21 cellular contexts compared by ENCODE assay signal in the genomic region with DNA sequence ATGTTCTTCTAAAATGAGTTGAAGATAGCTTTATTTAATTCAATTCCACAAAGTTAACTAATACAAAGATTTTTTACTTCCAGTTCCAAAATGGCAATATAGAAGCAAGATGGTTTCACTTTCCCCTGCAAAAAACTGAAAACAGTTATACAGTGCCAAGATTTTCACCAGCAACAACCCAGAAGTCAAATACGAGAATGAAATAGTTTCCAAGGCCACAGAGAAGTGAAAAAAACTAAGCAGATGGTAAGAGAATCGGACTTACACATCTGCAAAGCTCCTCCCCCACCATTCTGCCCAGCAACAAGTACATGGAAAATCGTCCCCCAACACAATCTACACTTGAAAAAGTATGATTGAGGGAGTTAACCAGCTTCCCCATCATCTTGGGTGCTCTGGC. TPM values are rescaled to one million over a fixed set of nuclear protein-coding genes. Genes with fewer than 3 reads are reported as not detected.
"Had no signal": no experiment of that assay in that cellular context is flagged by ENCODE, and none has a peak within 500 bp of the region (broad histone marks: within the 10 kb centered on the region; RNA-seq: fewer than 3 reads in every experiment).

No MANE protein-coding gene starts in this region.

- DNase-seq: activated CD4-positive, alpha-beta T cell treated with anti-CD3 and anti-CD28 coated beads, Interleukin-2, amount 10 ng/mL, durations not matched to agents 7 days and 5 days; activated CD4-positive, CD25-positive, alpha-beta regulatory T cell; activated T-cell treated with anti-CD3 and anti-CD28 coated beads for 4 hours; amygdala; cerebellar nuclear complex; dermis blood vessel endothelial cell; erythroblast; foreskin melanocyte; head of caudate nucleus; nephron progenitor cell; sigmoid colon; stimulated activated CD4-positive, alpha-beta T cell treated with anti-CD3 and anti-CD28 coated beads, Interleukin-15, amount 100 ng/mL, for 24 hours; stimulated activated CD4-positive, alpha-beta T cell treated with anti-CD3 and anti-CD28 coated beads, Interleukin-4, amount 100 ng/mL, for 4 hours; stimulated activated naive CD8-positive, alpha-beta T cell treated with anti-CD3 and anti-CD28 coated beads, Interleukin-15, amount 100 ng/mL, for 72 hours; T-helper 2 cell; testis had no signal

- H3K27me3 ChIP-seq: sigmoid colon, testis had no signal

- H3K27ac ChIP-seq: sigmoid colon, testis had no signal

- H3K4me3 ChIP-seq: sigmoid colon, testis had no signal

- H3K4me1 ChIP-seq: sigmoid colon, testis had no signal

- H3K9me3 ChIP-seq: sigmoid colon, testis had no signal

- H3K36me3 ChIP-seq: sigmoid colon had no signal

- ATAC-seq: stimulated activated naive CD8-positive, alpha-beta T cell treated with anti-CD3 and anti-CD28 coated beads, Interleukin-15, amount 100 ng/mL, for 72 hours had no signal

RNA-seq across cellular contexts. Expression of a gene that starts 30.3 kb away (rescaled TPM):
- total RNA-seq: dermis blood vessel endothelial cell, lung microvascular endothelial cell, pulmonary artery endothelial cell had no signal

RNA-seq across cellular contexts. Expression of a gene that starts 34.5 kb away (rescaled TPM):
- total RNA-seq: activated CD4-positive, alpha-beta T cell treated with anti-CD3 and anti-CD28 coated beads, Interleukin-2, amount 10 ng/mL, durations not matched to agents 7 days and 5 days; activated CD8-positive, alpha-beta memory T cell treated with anti-CD3 and anti-CD28 coated beads for 36 hours; dermis blood vessel endothelial cell; lung microvascular endothelial cell; omental fat pad; pulmonary artery endothelial cell; sigmoid colon; ureter had no signal
- polyA plus RNA-seq: sigmoid colon had no signal

RNA-seq across cellular contexts. Expression of a gene that starts 53.1 kb away (rescaled TPM):
- total RNA-seq: activated CD4-positive, alpha-beta T cell treated with anti-CD3 and anti-CD28 coated beads, Interleukin-2, amount 10 ng/mL, durations not matched to agents 7 days and 5 days; activated CD8-positive, alpha-beta memory T cell treated with anti-CD3 and anti-CD28 coated beads for 36 hours; dermis blood vessel endothelial cell; lung microvascular endothelial cell; omental fat pad; pulmonary artery endothelial cell; sigmoid colon; ureter had no signal
- polyA plus RNA-seq: sigmoid colon had no signal

RNA-seq across cellular contexts. Expression of a gene that starts 58.9 kb away (rescaled TPM):
- total RNA-seq: activated CD4-positive, alpha-beta T cell treated with anti-CD3 and anti-CD28 coated beads, Interleukin-2, amount 10 ng/mL, durations not matched to agents 7 days and 5 days; activated CD8-positive, alpha-beta memory T cell treated with anti-CD3 and anti-CD28 coated beads for 36 hours; dermis blood vessel endothelial cell; lung microvascular endothelial cell; omental fat pad; pulmonary artery endothelial cell; sigmoid colon; ureter had no signal

RNA-seq across cellular contexts. Expression of a gene that starts 59.7 kb away (rescaled TPM):
- total RNA-seq: activated CD4-positive, alpha-beta T cell treated with anti-CD3 and anti-CD28 coated beads, Interleukin-2, amount 10 ng/mL, durations not matched to agents 7 days and 5 days; activated CD8-positive, alpha-beta memory T cell treated with anti-CD3 and anti-CD28 coated beads for 36 hours; dermis blood vessel endothelial cell; lung microvascular endothelial cell; omental fat pad; pulmonary artery endothelial cell; sigmoid colon; testis; ureter had no signal
- polyA plus RNA-seq: sigmoid colon had no signal
